Comparison of ENCODE assay signal across 1 cellular context in genomic region chr5:64869419-64869818, GRCh38.
A peak's percentile ranks its signal among the peaks of the same experiment; 100 is the strongest.
TF ChIP-seq lines count a peak whose summit lies in the region.

No MANE protein-coding gene starts in this region.

TF ChIP-seq in IMR-90, 13 proteins besides CTCF, POLR2A, EP300 and RAD21 (continued from another document):
- TF ChIP-seq NFE2L2 (IDR thresholded peaks at IDR 0.05; ENCODE audit: low read depth, low read length) = peak; percentile 32; the same call in 1 of the 2 replicates
